ENCODE assay signal across 19 cellular contexts in the genomic region with DNA sequence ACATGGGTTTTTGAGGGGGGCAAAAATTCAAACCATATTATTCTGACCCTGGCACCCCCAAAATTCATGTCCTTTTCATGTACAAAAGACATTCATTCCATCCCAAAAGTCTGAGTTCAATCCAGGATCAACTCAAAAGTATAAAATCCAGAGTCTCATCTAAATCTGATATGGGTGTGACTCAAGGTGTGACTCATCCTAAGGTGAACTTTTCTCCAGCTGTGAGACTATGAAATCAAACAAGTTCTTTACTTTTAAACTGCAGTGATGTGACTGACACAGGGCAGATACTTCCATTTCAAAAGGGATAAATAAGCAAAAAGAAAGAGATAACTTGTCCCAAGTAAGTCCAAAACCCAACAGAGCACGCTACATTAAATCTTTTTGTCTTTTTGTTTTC. TPM values are rescaled to one million over a fixed set of nuclear protein-coding genes. Genes with fewer than 3 reads are reported as not detected.
"Had no signal": no experiment of that assay in that cellular context is flagged by ENCODE, and none has a peak within 500 bp of the region (broad histone marks: within the 10 kb centered on the region; RNA-seq: fewer than 3 reads in every experiment).

No MANE protein-coding gene starts in this region.

- H3K27me3 Mint-ChIP-seq: progenitor cell of endocrine pancreas had no signal

- H3K27me3 ChIP-seq: transverse colon had no signal

- H3K27ac ChIP-seq: skin epidermis, transverse colon had no signal

- H3K36me3 ChIP-seq: transverse colon had no signal

- DNase-seq: activated naive CD4-positive, alpha-beta T cell treated with Interleukin-2 at 50 U/mL for 16 hours; activated T-cell treated with anti-CD3 and anti-CD28 coated beads for 4 hours; anterior cingulate cortex; kidney glomerular epithelial cell; nephron progenitor cell; occipital lobe; right cardiac atrium; stimulated activated CD4-positive, alpha-beta T cell treated with anti-CD3 and anti-CD28 coated beads, Interleukin-4, amount 100 ng/mL, for 24 hours; stimulated activated naive CD4-positive, alpha-beta T cell; SW 1271; transverse colon had no signal

- H3K27ac Mint-ChIP-seq: progenitor cell of endocrine pancreas; T-helper 2 cell treated with Interferon-gamma antibody and Interleukin-4, amounts not matched to agents 5 μg/mL and 100 μg/mL, for 36 hours had no signal

- H3K4me3 Mint-ChIP-seq: nephron progenitor cell; T-helper 2 cell treated with Interferon-gamma antibody and Interleukin-4, amounts not matched to agents 5 μg/mL and 100 μg/mL, for 36 hours had no signal

- H3K4me1 ChIP-seq: transverse colon had no signal

- H3K4me3 ChIP-seq: skin epidermis, transverse colon had no signal

RNA-seq across cellular contexts. Expression of gene CYLC2, which starts 20.6 kb away (rescaled TPM):
- total RNA-seq: cerebellum, dermis microvascular lymphatic vessel endothelial cell, liver, occipital lobe, progenitor cell of endocrine pancreas, right cardiac atrium, subcutaneous adipose tissue, transverse colon had no signal
- polyA plus RNA-seq: esophagus, liver, right cardiac atrium had no signal
